8 cellular contexts compared by ENCODE assay signal in genomic region chr11:68118753-68119448, GRCh38. TPM values are rescaled to one million over a fixed set of nuclear protein-coding genes. Genes with fewer than 3 reads are reported as not detected.
DNase-seq lines count a peak whose midpoint lies in the region; ATAC-seq and TF ChIP-seq lines count a peak whose summit lies in the region.

No MANE protein-coding gene starts in this region.

- H4K5ac ChIP-seq in H9 (ENCODE audit: insufficient read length, low read depth, low read length): no peak overlapping the region

- H3K56ac ChIP-seq in H9 (ENCODE audit: insufficient read length, low read depth, low read length): no peak overlapping the region

- POLR2A ChIA-PET in A673 (lab: Charles Lee; ENCODE audit: low non-redundant PET) (no interaction called here), T-cell (lab: Charles Lee) (no interaction called here)

- H3K9me3 ChIP-seq in A673 (ENCODE audit: low read depth, low read length, poor library complexity, severe bottlenecking) (no peaks in the 10 kb centered on the region), H9 (ENCODE audit: control insufficient read depth, low read depth, low read length) (no peaks in the 10 kb centered on the region), lower lobe of right lung (no peaks in the 10 kb centered on the region), vagina (no peaks in the 10 kb centered on the region)

- H2AK5ac ChIP-seq in H9 (ENCODE audit: insufficient read length, low read length): no peak overlapping the region

- CTCF ChIA-PET in A673 (lab: Charles Lee): no interaction called here
- CTCF ChIA-PET in T-cell (lab: Charles Lee): interaction anchor here in 1 of 2 donors (2.3 kb wide), 1 partner anchor 9 kb away, joined by 6 read pairs; no protein-coding TSS in a partner anchor

- no peak overlapping the region for H2BK12ac ChIP-seq in H9 (ENCODE audit: insufficient read length, low read depth, low read length)

- H3K27ac ChIP-seq in A673 (ENCODE audit: low read depth, low read length, poor library complexity, severe bottlenecking) (peak overlapping the region; percentile 54), H9 (ENCODE audit: insufficient read length, low read depth, low read length) (no peak overlapping the region), lower lobe of right lung (peak overlapping the region; percentile 99), vagina (peak overlapping the region; percentile 75)

- H2BK15ac ChIP-seq in H9 (ENCODE audit: low read depth, low read length): no peak overlapping the region

- peak; percentile 57 for DNase-seq in A673 (ENCODE audit: low spot score)
- no peak for DNase-seq in H9
- DNase-seq in activated naive CD8-positive, alpha-beta T cell treated with anti-CD3 and anti-CD28 coated beads for 36 hours: no peak
- DNase-seq in lower lobe of right lung: no peak
- no peak for DNase-seq in vagina (ENCODE audit: extremely low spot score in 2 of 2)
- DNase-seq in iPS-NIHi11 (ENCODE audit: low spot score): no peak
- no peak for DNase-seq in T-cell
- no peak for DNase-seq in dedifferentiated amniotic fluid mesenchymal stem cell (ENCODE audit: extremely low spot score)

- H2AFZ ChIP-seq in H9 (ENCODE audit: low read length): no peak overlapping the region

- H3K9me3 Mint-ChIP-seq in H9 (no peaks in the 10 kb centered on the region), T-cell (no peaks in the 10 kb centered on the region)
- no peaks in the 10 kb centered on the region for H3K9me3 Mint-ChIP-seq in activated naive CD8-positive, alpha-beta T cell treated with anti-CD3 and anti-CD28 coated beads for 36 hours

- H2BK120ac ChIP-seq in H9 (ENCODE audit: low read depth, low read length, poor library complexity, severe bottlenecking): no peak overlapping the region

- H3K14ac ChIP-seq in H9 (ENCODE audit: insufficient read depth, low read length): no peak overlapping the region

- H3K4me2 ChIP-seq in H9 (ENCODE audit: insufficient read depth, insufficient read length, low read length): peak overlapping the region; percentile 88

- no peak overlapping the region for H2BK5ac ChIP-seq in H9 (ENCODE audit: insufficient read length, low read length)

- peaks cover 56% of the 10 kb centered on the region for H3K79me2 ChIP-seq in H9 (ENCODE audit: insufficient read depth, low read length)

- no CpG with 5 or more reads among the region's 4 CpGs for WGBS in H9 (ENCODE audit: extremely low coverage, insufficient read length, low lambda C conversion rate)

- H3K4me1 Mint-ChIP-seq in H9 (peaks cover 40 to 51% of the 10 kb centered on the region in 2 experiments), T-cell (peaks cover 9 to 11% (median 10%) of the 10 kb centered on the region in 3 donors)
- peaks cover 31% of the 10 kb centered on the region for H3K4me1 Mint-ChIP-seq in activated naive CD8-positive, alpha-beta T cell treated with anti-CD3 and anti-CD28 coated beads for 36 hours

- H4K20me1 ChIP-seq in H9 (ENCODE audit: control insufficient read depth, insufficient read depth, insufficient read length): no peaks in the 10 kb centered on the region

- H3K27ac Mint-ChIP-seq in H9 (peak overlapping the region in 2 of 3 experiments; percentile 55; a peak in 5 of 7 replicates), T-cell (no peak overlapping the region)
- no peak overlapping the region for H3K27ac Mint-ChIP-seq in activated naive CD8-positive, alpha-beta T cell treated with anti-CD3 and anti-CD28 coated beads for 36 hours

- H4K8ac ChIP-seq in H9 (replicated peaks; ENCODE audit: insufficient read length, low read depth, low read length): no peak overlapping the region

- H3K9ac ChIP-seq in H9 (ENCODE audit: extremely low read depth, insufficient read length, low read length): no peak overlapping the region

- no peaks in the 10 kb centered on the region for H3K79me1 ChIP-seq in H9 (ENCODE audit: insufficient read depth, low read depth, low read length, poor library complexity, severe bottlenecking)

- H3K27me3 ChIP-seq in A673 (replicated peaks; ENCODE audit: insufficient read depth, low read depth, low read length, poor library complexity) (no peaks in the 10 kb centered on the region), H9 (ENCODE audit: insufficient read depth, low read length) (no peaks in the 10 kb centered on the region), lower lobe of right lung (ENCODE audit: low read depth) (no peaks in the 10 kb centered on the region), vagina (no peaks in the 10 kb centered on the region)

- no peak overlapping the region for H3K4me3 ChIP-seq in A673 (ENCODE audit: low read depth, low read length, poor library complexity, severe bottlenecking)
- peak overlapping the region; percentile 72 for H3K4me3 ChIP-seq in lower lobe of right lung
- H3K4me3 ChIP-seq in vagina: no peak overlapping the region

- TSS peak; percentile 24 for BruUV-seq in A673 (replicated peaks; lab: Mats Ljungman, UMichigan)

- no peak overlapping the region for H3K23ac ChIP-seq in H9 (ENCODE audit: insufficient read length, low read depth, low read length)

- H3K18ac ChIP-seq in H9 (ENCODE audit: insufficient read length, low read depth, low read length): no peak overlapping the region

- H3K4me1 ChIP-seq in A673 (ENCODE audit: insufficient read depth, low read length, poor library complexity, severe bottlenecking): peaks cover 17% of the 10 kb centered on the region
- H3K4me1 ChIP-seq in H9 (ENCODE audit: insufficient read depth, low read length): peaks cover 2% of the 10 kb centered on the region; the same call in 1 of the 2 replicates
- H3K4me1 ChIP-seq in lower lobe of right lung: peaks cover 47% of the 10 kb centered on the region
- peaks cover 37% of the 10 kb centered on the region for H3K4me1 ChIP-seq in vagina

- H4K91ac ChIP-seq in H9 (ENCODE audit: insufficient read length, low read depth, low read length): no peak overlapping the region

- H3K23me2 ChIP-seq in H9 (ENCODE audit: insufficient read length, low read depth, low read length, poor library complexity, severe bottlenecking): peaks cover 18% of the 10 kb centered on the region

- H3K4ac ChIP-seq in H9 (ENCODE audit: low read depth, low read length): no peak overlapping the region

- H3K36me3 Mint-ChIP-seq in H9 (ENCODE audit: insufficient read depth in 1 of 3, low read depth in 3 of 3) (peaks cover 5 to 33% (median 21%) of the 10 kb centered on the region in 3 experiments; a peak in 5 of 7 replicates), T-cell (no peaks in the 10 kb centered on the region)
- peaks cover 7% of the 10 kb centered on the region for H3K36me3 Mint-ChIP-seq in activated naive CD8-positive, alpha-beta T cell treated with anti-CD3 and anti-CD28 coated beads for 36 hours

- no peak for ATAC-seq in lower lobe of right lung
- no peak for ATAC-seq in T-cell (replicated peaks in 1 of 4)

- H3K36me3 ChIP-seq in A673 (ENCODE audit: insufficient read depth, low read length, poor library complexity, severe bottlenecking) (no peaks in the 10 kb centered on the region), lower lobe of right lung (no peaks in the 10 kb centered on the region), vagina (no peaks in the 10 kb centered on the region)

- no peak overlapping the region for H2BK20ac ChIP-seq in H9 (ENCODE audit: low read depth, low read length, poor library complexity, severe bottlenecking)

- no peak for TF ChIP-seq CTCF in A673 (conservative IDR thresholded peaks at IDR 0.05; ENCODE audit: low read depth, low read length)
- TF ChIP-seq CTCF in H9 (conservative IDR thresholded peaks at IDR 0.05): no peak
- no peak for TF ChIP-seq CTCF in lower lobe of right lung (IDR thresholded peaks at IDR 0.05)
- no peak for TF ChIP-seq CTCF in vagina (IDR thresholded peaks at IDR 0.05)

- H3T11ph ChIP-seq in H9 (ENCODE audit: low read length): no peak overlapping the region

- no peaks in the 10 kb centered on the region for H3K27me3 Mint-ChIP-seq in H9 (ENCODE audit: low read depth)
- H3K27me3 Mint-ChIP-seq in activated naive CD8-positive, alpha-beta T cell treated with anti-CD3 and anti-CD28 coated beads for 36 hours: no peaks in the 10 kb centered on the region
- no peaks in the 10 kb centered on the region for H3K27me3 Mint-ChIP-seq in T-cell

- H3K4me3 Mint-ChIP-seq in H9: peak overlapping the region; percentile 82 to 98
- peak overlapping the region; percentile 45 for H3K4me3 Mint-ChIP-seq in activated naive CD8-positive, alpha-beta T cell treated with anti-CD3 and anti-CD28 coated beads for 36 hours
- no peak overlapping the region for H3K4me3 Mint-ChIP-seq in T-cell

- no peak for TF ChIP-seq POLR2A in vagina (IDR thresholded peaks at IDR 0.05)

- intact Hi-C loops in A673 (cut with micrococcal nuclease; ENCODE audit: unreplicated experiment) (no loop called here), lower lobe of right lung (cut with DNase I) (no loop called here), vagina (cut with DNase I) (no loop called here)

RNA-seq across cellular contexts. Expression of gene CHKA, which starts 2.3 kb away (rescaled TPM):
- 37.5 and 39.3 TPM in 2 replicates for total RNA-seq in A673 (2021)
- total RNA-seq in H9 (2021): 63.0 and 64.2 TPM in 2 replicates
- 10 to 100 TPM; 17.6 to 17.8 TPM for total RNA-seq in activated naive CD8-positive, alpha-beta T cell treated with anti-CD3 and anti-CD28 coated beads for 36 hours
- total RNA-seq in lower lobe of right lung: 43.0 TPM
- total RNA-seq in vagina: 18.2 TPM
- 10 to 100 TPM in 2 of 5 donors, 1 to 10 TPM in 3; 4.4 to 19.4 (median 7.6) TPM for total RNA-seq in T-cell

Comparison
In these comparisons a context has a peak if more than half of its experiments do, and no peak if none do; other contexts are left out.
1. H3K27ac Mint-ChIP-seq: peak in H9 (2 of 3); none in activated naive CD8-positive, alpha-beta T cell treated with anti-CD3 and anti-CD28 coated beads for 36 hours (single experiment) and T-cell (0 of 2).
2. H3K4me3 Mint-ChIP-seq: peak in H9 (2 of 2) and activated naive CD8-positive, alpha-beta T cell treated with anti-CD3 and anti-CD28 coated beads for 36 hours (single experiment); none in T-cell (0 of 3).